ENCODE assay signal across 11 cellular contexts in the genomic region with DNA sequence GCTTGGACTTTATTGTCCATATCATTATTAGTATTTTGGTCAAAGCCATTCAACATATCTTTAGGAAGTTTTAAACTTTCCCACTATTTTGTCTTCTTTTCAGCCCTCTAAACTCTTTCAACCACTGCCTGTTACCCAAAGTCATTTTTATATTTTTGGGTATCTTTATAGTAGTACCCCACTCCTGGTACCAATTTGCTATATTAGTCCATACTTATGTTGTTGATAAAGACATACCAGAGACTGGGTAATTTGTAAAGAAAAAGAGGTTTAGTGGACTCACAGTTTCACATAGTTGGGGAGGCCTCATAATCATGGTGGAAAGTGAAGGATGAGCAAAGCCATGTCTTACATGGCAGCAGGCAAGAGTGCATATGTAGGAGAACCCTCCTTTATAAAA.
"Had no signal": no experiment of that assay in that cellular context is flagged by ENCODE, and none has a peak within 500 bp of the region (broad histone marks: within the 10 kb centered on the region; RNA-seq: fewer than 3 reads in every experiment).

No MANE protein-coding gene starts in this region.

- ATAC-seq: GM23338, HCT116 had no signal

- H3K4me3 Mint-ChIP-seq: GM23338, H9, HFFc6 had no signal

- H3K4me1 ChIP-seq: HAP-1 had no signal

- FAIRE-seq: H1, H54 had no signal

- H3K9me3 ChIP-seq: HAP-1 had no signal

- H3K36me3 ChIP-seq: HAP-1 had no signal

- H2AFZ ChIP-seq: GM23248, GM23338 had no signal

- H3K4me2 ChIP-seq: GM23338 had no signal

- H3K27ac ChIP-seq: GM23248 had no signal

- H3K27ac Mint-ChIP-seq: GM23338, H9, HFFc6 had no signal

- H3K9ac ChIP-seq: GM23248 had no signal

- H3K4me1 Mint-ChIP-seq: GM23338, H9 had no signal

- H3K4me3 ChIP-seq: GM23248, GM23338, HAP-1 had no signal

- DNase-seq: GM23248, GOT3, H7, H9, HCEC 1CT, HFFc6 had no signal
